ENCODE assay signal across 20 cellular contexts in the genomic region with DNA sequence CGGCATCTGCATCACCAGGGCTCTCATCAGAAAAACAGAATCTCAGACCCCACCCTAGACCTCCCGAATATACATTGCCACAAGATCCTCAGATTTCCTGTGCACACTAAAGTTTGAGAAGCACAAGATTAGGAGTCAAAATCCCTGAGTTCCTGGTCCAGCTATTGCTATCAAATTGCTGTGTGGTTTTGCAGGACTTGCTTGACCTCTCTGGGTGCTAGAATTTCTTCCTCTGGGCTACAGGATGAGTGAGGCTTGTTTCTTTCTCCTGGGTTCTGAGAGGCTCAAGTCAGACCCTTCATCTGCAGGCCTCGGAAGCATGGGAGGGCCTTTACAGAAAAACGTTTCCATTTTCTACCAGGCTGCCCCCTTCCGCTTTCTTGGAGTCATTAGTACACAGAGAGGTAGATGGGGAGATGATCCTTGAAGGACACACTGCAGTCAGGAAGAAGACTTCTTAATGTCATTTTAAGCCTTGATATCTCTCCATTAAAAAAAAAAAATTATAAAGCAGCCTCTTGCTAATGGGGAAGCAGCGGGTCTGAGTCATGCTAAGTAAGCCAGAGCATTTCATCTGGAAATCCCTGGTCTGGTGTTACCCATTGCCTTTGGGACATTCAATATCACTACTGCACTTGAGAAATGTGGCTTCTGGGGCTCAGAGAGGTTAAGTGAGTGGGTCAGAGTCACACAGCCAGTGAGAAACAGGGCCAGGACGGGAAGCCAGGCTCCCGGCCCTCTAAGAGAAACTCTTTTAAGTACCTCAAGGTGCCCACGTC.
DNase-seq lines count a peak whose midpoint lies in the region; ATAC-seq and TF ChIP-seq lines count a peak whose summit lies in the region.
"Had no signal": no experiment of that assay in that cellular context is flagged by ENCODE, and none has a peak within 500 bp of the region (broad histone marks: within the 10 kb centered on the region; RNA-seq: fewer than 3 reads in every experiment).

No MANE protein-coding gene starts in this region.

- TF ChIP-seq POLR2A in gastrocnemius medialis (IDR thresholded peaks at IDR 0.05): no peak

- H3K36me3 ChIP-seq in gastrocnemius medialis: no peaks in the 10 kb centered on the region
- H3K36me3 ChIP-seq: tibial nerve had no signal

- H3K27me3 ChIP-seq in gastrocnemius medialis: no peaks in the 10 kb centered on the region
- H3K27me3 ChIP-seq: hepatocyte, tibial nerve had no signal

- ATAC-seq in gastrocnemius medialis: no peak
- ATAC-seq in GM21786 (IDR thresholded peaks at IDR 0.05; ENCODE audit: unreplicated experiment): no peak
- ATAC-seq in GM18517 (IDR thresholded peaks at IDR 0.05; ENCODE audit: unreplicated experiment): no peak
- ATAC-seq: activated naive CD8-positive, alpha-beta T cell treated with anti-CD3 and anti-CD28 coated beads, Interleukin-2, amount 50 U/mL, for 24 hours had no signal

- TF ChIP-seq CTCF in gastrocnemius medialis (IDR thresholded peaks at IDR 0.05 in 4 of 5, conservative IDR thresholded peaks at IDR 0.05 in 1 of 5): no peak

- H3K4me3 ChIP-seq in gastrocnemius medialis: no peak overlapping the region
- H3K4me3 ChIP-seq: coronary artery, hepatocyte, tibial nerve had no signal

- in situ Hi-C loops in gastrocnemius medialis (cut with MboI; ENCODE audit: low sequenced_read_pairs in 4 of 4): no loop called here

- H3K27ac ChIP-seq in gastrocnemius medialis: peak overlapping the region in 3 of 4 donors; percentile 22 to 68 (median 58)
- H3K27ac ChIP-seq: C4-2B, epithelial cell of prostate, hepatocyte, RWPE1, tibial nerve, VCaP had no signal

- DNase-seq in EL (peak; percentile 22), amniotic epithelial cell (ENCODE audit: low read depth) (peak; percentile 47), fibroblast of peridontal ligament (ENCODE audit: extremely low read depth) (peak; percentile 54), gastrocnemius medialis (no peak), NCI-H524 (lab: John Stamatoyannopoulos, UW) (no peak), NCI-H187 (lab: John Stamatoyannopoulos, UW) (no peak)
- DNase-seq: activated CD4-positive, alpha-beta memory T cell treated with anti-CD3 and anti-CD28 coated beads, Interleukin-2, amount 10 ng/mL, durations not matched to agents 7 days and 5 days; activated naive CD8-positive, alpha-beta T cell treated with anti-CD3 and anti-CD28 coated beads, Interleukin-2, amount 50 U/mL, for 24 hours; Kasumi-1; stimulated activated CD4-positive, alpha-beta T cell treated with anti-CD3 and anti-CD28 coated beads, Interleukin-4, amount 100 ng/mL, for 4 hours; T-helper 1 cell had no signal

- intact Hi-C loops in gastrocnemius medialis (cut with DNase I; ENCODE audit: low total_unique reads): no loop called here

- H3K4me1 ChIP-seq in gastrocnemius medialis: peaks cover 34 to 38% of the 10 kb centered on the region in 2 donors
- H3K4me1 ChIP-seq: tibial nerve had no signal

- H3K9me3 ChIP-seq in gastrocnemius medialis: no peaks in the 10 kb centered on the region
- H3K9me3 ChIP-seq: tibial nerve had no signal

Comparison
In these comparisons a context has a peak if more than half of its experiments do, and no peak if none do; other contexts are left out.
1. DNase-seq: peak in EL (single experiment), amniotic epithelial cell (single experiment) and fibroblast of peridontal ligament (single experiment); none in gastrocnemius medialis (0 of 2), NCI-H524 (0 of 2) and NCI-H187 (0 of 2).